8 cellular contexts compared by ENCODE assay signal in the genomic region with DNA sequence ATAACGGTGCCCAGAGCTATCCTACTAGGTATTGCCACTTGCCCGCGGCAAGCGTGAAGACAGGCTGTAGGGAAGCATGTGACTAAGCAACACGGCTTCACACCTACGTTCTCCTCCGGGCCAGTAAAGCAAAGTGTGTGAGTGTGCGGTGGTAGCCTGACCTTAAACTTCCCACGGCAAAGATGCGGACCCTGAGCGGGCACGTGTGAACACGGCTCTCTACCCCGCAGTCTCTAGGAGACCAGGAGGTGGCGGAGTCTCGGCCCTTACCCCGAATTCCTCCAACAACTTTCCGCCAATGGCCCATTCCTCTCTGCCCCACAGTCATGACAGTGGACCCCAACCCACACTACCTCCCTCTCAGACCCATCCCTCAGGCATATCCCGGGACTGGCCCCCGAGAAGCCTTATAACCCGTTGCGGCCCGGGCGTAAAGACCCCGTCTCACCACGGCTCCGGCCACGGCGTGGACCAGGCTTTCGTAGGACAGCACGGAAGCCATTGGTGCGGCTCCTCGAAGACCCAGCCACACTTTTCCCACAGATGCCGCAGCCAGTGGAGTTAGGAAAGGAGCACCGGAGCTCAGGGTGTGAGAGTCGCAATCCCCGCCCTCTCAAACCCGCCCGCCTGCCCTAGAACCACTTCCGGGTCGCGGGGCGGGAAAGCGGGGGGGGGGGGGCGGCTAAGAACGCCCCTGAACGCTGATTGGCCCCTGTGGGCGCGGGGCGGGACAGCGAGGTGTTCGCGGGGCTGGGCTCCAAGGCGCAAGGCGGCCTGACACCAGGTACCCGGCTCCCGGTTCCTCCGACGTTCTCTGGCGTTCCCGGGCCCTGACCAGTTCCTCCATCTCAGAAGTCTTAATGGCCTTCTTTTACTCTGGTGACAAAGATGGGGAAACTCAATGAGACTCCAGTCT. TPM values are rescaled to one million over a fixed set of nuclear protein-coding genes. Genes with fewer than 3 reads are reported as not detected.
DNase-seq lines count a peak whose midpoint lies in the region; ATAC-seq lines count a peak whose summit lies in the region.

A gene with protein sequence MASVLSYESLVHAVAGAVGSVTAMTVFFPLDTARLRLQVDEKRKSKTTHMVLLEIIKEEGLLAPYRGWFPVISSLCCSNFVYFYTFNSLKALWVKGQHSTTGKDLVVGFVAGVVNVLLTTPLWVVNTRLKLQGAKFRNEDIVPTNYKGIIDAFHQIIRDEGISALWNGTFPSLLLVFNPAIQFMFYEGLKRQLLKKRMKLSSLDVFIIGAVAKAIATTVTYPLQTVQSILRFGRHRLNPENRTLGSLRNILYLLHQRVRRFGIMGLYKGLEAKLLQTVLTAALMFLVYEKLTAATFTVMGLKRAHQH (minus strand): TSS at position 600 of the 916 bp plus-strand sequence. CDS start 98 bp downstream, at position 502.

- intact Hi-C loops in activated T-helper 1 cell treated with anti-CD3 and anti-CD28 coated beads, Interleukin-12 subunit alpha, Interleukin-12 subunit beta, Interleukin-2, Interleukin-4 antibody, amounts not matched to agents 30 ng/mL and 10 ng/mL and 1 ng/mL, durations not matched to agents 14 hours and 24 hours and 36 hours (cut with micrococcal nuclease), result loop anchor here (1.0 to 5.0 kb wide), 11 partner anchors 37 to 642 kb away; a partner anchor contains a TSS

- H3K36me3 Mint-ChIP-seq in activated T-helper 1 cell treated with anti-CD3 and anti-CD28 coated beads, Interleukin-12 subunit alpha, Interleukin-12 subunit beta, Interleukin-2, Interleukin-4 antibody, amounts not matched to agents 30 ng/mL and 10 ng/mL and 1 ng/mL, durations not matched to agents 14 hours and 24 hours and 36 hours (ENCODE audit: low read depth), result peaks cover 19% of the 10 kb centered on the region
- peaks cover 0 to 16% (median 0%) of the 10 kb centered on the region in 3 donors for H3K36me3 Mint-ChIP-seq in naive thymus-derived CD8-positive, alpha-beta T cell
- H3K36me3 Mint-ChIP-seq in stimulated activated naive B cell treated with anti-CD40 and anti-IgM and Interleukin-4, amounts not matched to agents 10 μg/mL and 1 μg/mL and 100 μg/mL, for 72 hours, result peaks cover 18 to 34% of the 10 kb centered on the region in 2 donors

- peak; percentile 66 for ATAC-seq in GM21619 (IDR thresholded peaks at IDR 0.05; ENCODE audit: unreplicated experiment)
- ATAC-seq in naive thymus-derived CD8-positive, alpha-beta T cell, result peak; percentile 92 to 94
- ATAC-seq in stimulated activated naive B cell treated with anti-CD40 and anti-IgM and Interleukin-4, amounts not matched to agents 10 μg/mL and 1 μg/mL and 100 μg/mL, for 72 hours (replicated peaks), result peak; percentile 91 to 93

- peak within 1 kb of the TSS; percentile 93 for H3K27ac Mint-ChIP-seq in activated T-helper 1 cell treated with anti-CD3 and anti-CD28 coated beads, Interleukin-12 subunit alpha, Interleukin-12 subunit beta, Interleukin-2, Interleukin-4 antibody, amounts not matched to agents 30 ng/mL and 10 ng/mL and 1 ng/mL, durations not matched to agents 14 hours and 24 hours and 36 hours
- H3K27ac Mint-ChIP-seq in naive thymus-derived CD8-positive, alpha-beta T cell, result peak within 1 kb of the TSS; percentile 76 to 96 (median 94)
- peak within 1 kb of the TSS; percentile 95 for H3K27ac Mint-ChIP-seq in stimulated activated naive B cell treated with anti-CD40 and anti-IgM and Interleukin-4, amounts not matched to agents 10 μg/mL and 1 μg/mL and 100 μg/mL, for 72 hours

- POLR2A ChIA-PET in naive thymus-derived CD8-positive, alpha-beta T cell (lab: Charles Lee), result interaction anchor here (0.7 to 3.5 kb wide), 6 partner anchors 9 to 135 kb away, joined by 3 to 22 read pairs (median 4); a partner anchor contains a TSS

- H3K9me3 Mint-ChIP-seq in activated T-helper 1 cell treated with anti-CD3 and anti-CD28 coated beads, Interleukin-12 subunit alpha, Interleukin-12 subunit beta, Interleukin-2, Interleukin-4 antibody, amounts not matched to agents 30 ng/mL and 10 ng/mL and 1 ng/mL, durations not matched to agents 14 hours and 24 hours and 36 hours, result no peaks in the 10 kb centered on the region
- no peaks in the 10 kb centered on the region for H3K9me3 Mint-ChIP-seq in naive thymus-derived CD8-positive, alpha-beta T cell
- H3K9me3 Mint-ChIP-seq in stimulated activated naive B cell treated with anti-CD40 and anti-IgM and Interleukin-4, amounts not matched to agents 10 μg/mL and 1 μg/mL and 100 μg/mL, for 72 hours, result no peaks in the 10 kb centered on the region

- no peaks in the 10 kb centered on the region for H3K27me3 Mint-ChIP-seq in activated T-helper 1 cell treated with anti-CD3 and anti-CD28 coated beads, Interleukin-12 subunit alpha, Interleukin-12 subunit beta, Interleukin-2, Interleukin-4 antibody, amounts not matched to agents 30 ng/mL and 10 ng/mL and 1 ng/mL, durations not matched to agents 14 hours and 24 hours and 36 hours (ENCODE audit: insufficient read depth)
- H3K27me3 Mint-ChIP-seq in naive thymus-derived CD8-positive, alpha-beta T cell, result no peaks in the 10 kb centered on the region
- no peaks in the 10 kb centered on the region for H3K27me3 Mint-ChIP-seq in stimulated activated naive B cell treated with anti-CD40 and anti-IgM and Interleukin-4, amounts not matched to agents 10 μg/mL and 1 μg/mL and 100 μg/mL, for 72 hours

- H3K4me1 Mint-ChIP-seq in activated T-helper 1 cell treated with anti-CD3 and anti-CD28 coated beads, Interleukin-12 subunit alpha, Interleukin-12 subunit beta, Interleukin-2, Interleukin-4 antibody, amounts not matched to agents 30 ng/mL and 10 ng/mL and 1 ng/mL, durations not matched to agents 14 hours and 24 hours and 36 hours (ENCODE audit: low read depth), result peaks cover 33% of the 10 kb centered on the region
- H3K4me1 Mint-ChIP-seq in naive thymus-derived CD8-positive, alpha-beta T cell, result peaks cover 18 to 42% (median 27%) of the 10 kb centered on the region in 4 donors
- H3K4me1 Mint-ChIP-seq in stimulated activated naive B cell treated with anti-CD40 and anti-IgM and Interleukin-4, amounts not matched to agents 10 μg/mL and 1 μg/mL and 100 μg/mL, for 72 hours, result peaks cover 23 to 26% of the 10 kb centered on the region in 2 donors

- peak within 1 kb of the TSS; percentile 87 for H3K4me3 Mint-ChIP-seq in activated T-helper 1 cell treated with anti-CD3 and anti-CD28 coated beads, Interleukin-12 subunit alpha, Interleukin-12 subunit beta, Interleukin-2, Interleukin-4 antibody, amounts not matched to agents 30 ng/mL and 10 ng/mL and 1 ng/mL, durations not matched to agents 14 hours and 24 hours and 36 hours
- peak within 1 kb of the TSS; percentile 82 to 99 (median 96) for H3K4me3 Mint-ChIP-seq in naive thymus-derived CD8-positive, alpha-beta T cell
- peak within 1 kb of the TSS; percentile 87 to 95 for H3K4me3 Mint-ChIP-seq in stimulated activated naive B cell treated with anti-CD40 and anti-IgM and Interleukin-4, amounts not matched to agents 10 μg/mL and 1 μg/mL and 100 μg/mL, for 72 hours

- DNase-seq in DMS 273 (lab: John Stamatoyannopoulos, UW; ENCODE audit: unreplicated experiment) (peak; percentile 92), LHCN-M2 (ENCODE audit: low read depth) (peak; percentile 76), RKO (ENCODE audit: low spot score) (peak; percentile 85), fibroblast of peridontal ligament (ENCODE audit: extremely low read depth) (peak; percentile 60)
- peak; percentile 82 for DNase-seq in activated T-helper 1 cell treated with anti-CD3 and anti-CD28 coated beads, Interleukin-12 subunit alpha, Interleukin-12 subunit beta, Interleukin-2, Interleukin-4 antibody, amounts not matched to agents 30 ng/mL and 10 ng/mL and 1 ng/mL, durations not matched to agents 14 hours and 24 hours and 36 hours (ENCODE audit: low spot score)
- peak; percentile 76 to 92 (median 84) for DNase-seq in naive thymus-derived CD8-positive, alpha-beta T cell
- peak; percentile 69 for DNase-seq in stimulated activated naive B cell treated with anti-CD40 and anti-IgM and Interleukin-4, amounts not matched to agents 10 μg/mL and 1 μg/mL and 100 μg/mL, for 72 hours

RNA-seq across cellular contexts. Expression of the gene that starts here (rescaled TPM):
- total RNA-seq in LHCN-M2 (2014; rRNA removed), result 26.0 and 28.5 TPM in 2 replicates
- polyA plus RNA-seq in LHCN-M2 (2012), result 14.4 TPM
- total RNA-seq in activated T-helper 1 cell treated with anti-CD3 and anti-CD28 coated beads, Interleukin-12 subunit alpha, Interleukin-12 subunit beta, Interleukin-2, Interleukin-4 antibody, amounts not matched to agents 30 ng/mL and 10 ng/mL and 1 ng/mL, durations not matched to agents 14 hours and 24 hours and 36 hours, result 29.4 and 34.0 TPM in 2 replicates
- total RNA-seq in naive thymus-derived CD8-positive, alpha-beta T cell, result 10 to 100 TPM; 13.6 to 16.3 TPM
- 10 to 100 TPM; 17.3 to 19.0 (median 17.5) TPM for polyA plus RNA-seq in naive thymus-derived CD8-positive, alpha-beta T cell

Comparison
In these comparisons a context has a peak if more than half of its experiments do, and no peak if none do; other contexts are left out.
1. Peak in every context shown above with its lines: DNase-seq and ATAC-seq.